In the genomic region with DNA sequence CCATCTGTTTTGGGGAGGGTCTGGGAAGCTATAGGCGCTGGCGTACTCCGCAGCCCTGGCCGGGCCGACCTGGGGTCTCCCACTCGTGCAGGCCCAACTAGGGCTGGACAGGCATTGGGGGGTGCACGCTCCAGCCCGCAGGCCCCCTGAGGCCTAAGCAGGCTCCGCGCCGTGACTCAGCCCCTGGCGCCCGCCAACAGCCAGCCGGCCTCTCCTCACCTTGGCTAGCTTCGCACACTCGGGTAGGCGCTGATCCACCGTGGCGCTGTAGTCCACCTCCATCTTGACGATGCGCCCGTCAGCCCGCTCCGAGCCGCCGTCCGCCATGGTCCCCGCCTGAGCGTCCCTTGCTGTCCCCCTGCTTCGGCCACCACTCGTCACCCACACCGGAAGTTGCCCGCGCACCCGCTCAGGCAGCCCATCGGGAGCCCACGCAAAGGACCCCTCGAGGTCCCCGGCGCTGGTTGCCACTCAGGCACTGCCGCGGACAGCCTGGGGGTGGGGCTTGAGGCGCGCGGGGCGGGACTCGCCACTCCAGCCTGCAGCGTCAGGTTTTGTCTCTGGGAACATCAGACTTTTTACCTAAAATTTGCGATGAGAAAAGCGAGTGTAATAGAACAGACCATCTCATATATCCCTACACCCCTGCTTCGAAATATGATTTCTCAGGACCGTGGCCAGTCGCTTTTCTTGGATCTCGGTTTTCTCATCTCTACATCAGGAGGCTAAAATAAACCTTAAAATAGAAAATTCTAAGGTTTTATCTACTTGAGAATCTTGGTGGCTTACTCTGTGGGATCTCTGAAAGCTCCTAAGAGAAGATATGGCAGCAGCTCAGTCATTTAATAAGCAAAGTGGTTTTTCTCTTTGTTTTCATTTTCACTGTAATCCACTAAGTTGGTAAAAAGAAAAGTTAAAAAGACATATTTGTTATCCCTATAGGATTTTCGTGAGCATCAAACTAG, we compare ENCODE assay signal across 8 cellular contexts. TPM values are rescaled to one million over a fixed set of nuclear protein-coding genes. Genes with fewer than 3 reads are reported as not detected.
DNase-seq lines count a peak whose midpoint lies in the region; ATAC-seq and TF ChIP-seq lines count a peak whose summit lies in the region.

Gene PSMD12 (minus strand): TSS at position 385 of the 965 bp plus-strand sequence. CDS start 58 bp downstream, at position 327.

- no peaks in the 10 kb centered on the region for H3K9me3 Mint-ChIP-seq in HFFc6
- H3K9me3 Mint-ChIP-seq in activated naive CD4-positive, alpha-beta T cell treated with anti-CD3 and anti-CD28 coated beads, Interleukin-2, amount 50 U/mL, for 24 hours, result no peaks in the 10 kb centered on the region

- peak within 1 kb of the TSS; percentile 95 for H3K27ac Mint-ChIP-seq in HFFc6
- H3K27ac Mint-ChIP-seq in activated naive CD4-positive, alpha-beta T cell treated with anti-CD3 and anti-CD28 coated beads, Interleukin-2, amount 50 U/mL, for 24 hours, result peak within 1 kb of the TSS; percentile 99

- H3K27ac ChIP-seq in osteoblast (ENCODE audit: low read depth, low read length) (peak within 1 kb of the TSS; percentile 97), testis (peak within 1 kb of the TSS; percentile 84 to 90)

- intact Hi-C loops in testis (cut with DNase I; ENCODE audit: low total_unique reads), result no loop called here

- H3K27me3 Mint-ChIP-seq in HFFc6 (ENCODE audit: insufficient read depth), result no peaks in the 10 kb centered on the region
- H3K27me3 Mint-ChIP-seq in activated naive CD4-positive, alpha-beta T cell treated with anti-CD3 and anti-CD28 coated beads, Interleukin-2, amount 50 U/mL, for 24 hours, result no peaks in the 10 kb centered on the region

- H3K4me1 ChIP-seq in osteoblast (ENCODE audit: insufficient read depth, low read length), result peaks cover 23% of the 10 kb centered on the region
- peaks cover 19% of the 10 kb centered on the region for H3K4me1 ChIP-seq in testis

- peak; percentile 98 for ATAC-seq in SK-N-SH treated with all-trans-retinoic acid at 6 μM for 48 hours

- H3K4me3 ChIP-seq in GM08714 (ENCODE audit: low read length) (peak within 1 kb of the TSS; percentile 98), osteoblast (ENCODE audit: insufficient read depth, low read length) (peak within 1 kb of the TSS; percentile 82), testis (peak within 1 kb of the TSS; percentile 82 to 98)

- H3K4me2 ChIP-seq in osteoblast (ENCODE audit: insufficient read depth, low read length), result peak within 1 kb of the TSS; percentile 95

- H3K9me3 ChIP-seq in osteoblast (ENCODE audit: low read depth, low read length) (no peaks in the 10 kb centered on the region), testis (no peaks in the 10 kb centered on the region)

- H4K20me1 ChIP-seq in osteoblast (ENCODE audit: insufficient read depth, low read length), result peaks cover 31% of the 10 kb centered on the region

- H2AFZ ChIP-seq in osteoblast (ENCODE audit: low read length), result peak within 1 kb of the TSS; percentile 95

- TF ChIP-seq POLR2A in testis (IDR thresholded peaks at IDR 0.05), result no peak

- peaks cover 27% of the 10 kb centered on the region for H3K36me3 Mint-ChIP-seq in HFFc6 (ENCODE audit: low read depth)
- peaks cover 14% of the 10 kb centered on the region for H3K36me3 Mint-ChIP-seq in activated naive CD4-positive, alpha-beta T cell treated with anti-CD3 and anti-CD28 coated beads, Interleukin-2, amount 50 U/mL, for 24 hours

- WGBS in testis, 2 donors, result 1 to 2% methylated on average over 31 to 46 of the region's 55 CpGs

- TF ChIP-seq CTCF in HFFc6 (IDR thresholded peaks at IDR 0.05), result peak; percentile 27; the same call in 1 of the 2 replicates
- TF ChIP-seq CTCF in osteoblast (IDR thresholded peaks at IDR 0.05; ENCODE audit: extremely low read depth, low read depth, low read length), result no peak
- peak in 1 of 3 experiments; percentile 4 for TF ChIP-seq CTCF in testis (IDR thresholded peaks at IDR 0.05)

- H3K4me1 Mint-ChIP-seq in HFFc6 (ENCODE audit: low read depth), result peaks cover 60% of the 10 kb centered on the region
- peaks cover 42% of the 10 kb centered on the region for H3K4me1 Mint-ChIP-seq in activated naive CD4-positive, alpha-beta T cell treated with anti-CD3 and anti-CD28 coated beads, Interleukin-2, amount 50 U/mL, for 24 hours

- H3K79me2 ChIP-seq in osteoblast (ENCODE audit: insufficient read depth, low read length), result peaks cover 52% of the 10 kb centered on the region

- peaks cover 4% of the 10 kb centered on the region for H3K36me3 ChIP-seq in osteoblast (ENCODE audit: insufficient read depth, low read length)
- no peaks in the 10 kb centered on the region for H3K36me3 ChIP-seq in testis (ENCODE audit: low read depth, missing control alignments)

- H3K27me3 ChIP-seq in osteoblast (ENCODE audit: insufficient read depth, low read length) (no peaks in the 10 kb centered on the region), testis (no peaks in the 10 kb centered on the region)

- peak within 1 kb of the TSS; percentile 97 for H3K4me3 Mint-ChIP-seq in HFFc6
- H3K4me3 Mint-ChIP-seq in activated naive CD4-positive, alpha-beta T cell treated with anti-CD3 and anti-CD28 coated beads, Interleukin-2, amount 50 U/mL, for 24 hours, result peak within 1 kb of the TSS; percentile 99

- DNase-seq in HFFc6, result peak; percentile 85
- DNase-seq in NCI-H1048 (lab: John Stamatoyannopoulos, UW), result peak; percentile 80
- no peak for DNase-seq in glomerular endothelial cell (ENCODE audit: extremely low read depth, low read depth, low spot score)
- peak; percentile 97 for DNase-seq in osteoblast (ENCODE audit: insufficient read length, low spot score, missing footprints)
- peak; percentile 96 for DNase-seq in testis

TF ChIP-seq in SK-N-SH treated with all-trans-retinoic acid at 6 μM for 48 hours, 23 proteins besides CTCF, POLR2A, EP300 and RAD21:
- TF ChIP-seq TSHZ2 (CRISPR knock-in tag; IDR thresholded peaks at IDR 0.05) (peak; percentile 70; the same call in 1 of the 2 replicates), TCF4 (CRISPR knock-in tag; IDR thresholded peaks at IDR 0.05; ENCODE audit: borderline replicate concordance) (0 out of 2 replicates have a peak, but pooled peaks have one; percentile 9), CSDC2 (CRISPR knock-in tag; IDR thresholded peaks at IDR 0.05) (0 out of 2 replicates have a peak, but pooled peaks have one; percentile 13), ZC3H10 (CRISPR knock-in tag; IDR thresholded peaks at IDR 0.05) (no peak), PPARA (CRISPR knock-in tag; IDR thresholded peaks at IDR 0.05; ENCODE audit: borderline replicate concordance) (no peak), GLIS3 (CRISPR knock-in tag; IDR thresholded peaks at IDR 0.05) (peak; percentile 19; the same call in 1 of the 2 replicates), PATZ1 (CRISPR knock-in tag; IDR thresholded peaks at IDR 0.05; ENCODE audit: borderline replicate concordance) (peak; percentile 56; the same call in 1 of the 2 replicates)

RNA-seq across cellular contexts. Expression of gene PSMD12, which starts in this region (rescaled TPM):
- total RNA-seq in HFFc6 (2021; fragmentation: NEBNext Ultra II Directional; extraction: Animal tissue kit (Norgen Biotek cat#: 25700)), result 10 to 100 TPM; 62.3 to 74.4 (median 73.2) TPM
- total RNA-seq in glomerular endothelial cell (23.9 and 42.6 TPM in 2 replicates), osteoblast (22.7 and 24.2 TPM in 2 replicates), testis (10 to 100 TPM; 32.8 to 46.3 TPM)
- polyA plus RNA-seq in testis (ENCODE audit: insufficient read depth, low read depth, low replicate concordance), result 71.2 TPM
